Comparison of ENCODE assay signal across 10 cellular contexts in the genomic region with DNA sequence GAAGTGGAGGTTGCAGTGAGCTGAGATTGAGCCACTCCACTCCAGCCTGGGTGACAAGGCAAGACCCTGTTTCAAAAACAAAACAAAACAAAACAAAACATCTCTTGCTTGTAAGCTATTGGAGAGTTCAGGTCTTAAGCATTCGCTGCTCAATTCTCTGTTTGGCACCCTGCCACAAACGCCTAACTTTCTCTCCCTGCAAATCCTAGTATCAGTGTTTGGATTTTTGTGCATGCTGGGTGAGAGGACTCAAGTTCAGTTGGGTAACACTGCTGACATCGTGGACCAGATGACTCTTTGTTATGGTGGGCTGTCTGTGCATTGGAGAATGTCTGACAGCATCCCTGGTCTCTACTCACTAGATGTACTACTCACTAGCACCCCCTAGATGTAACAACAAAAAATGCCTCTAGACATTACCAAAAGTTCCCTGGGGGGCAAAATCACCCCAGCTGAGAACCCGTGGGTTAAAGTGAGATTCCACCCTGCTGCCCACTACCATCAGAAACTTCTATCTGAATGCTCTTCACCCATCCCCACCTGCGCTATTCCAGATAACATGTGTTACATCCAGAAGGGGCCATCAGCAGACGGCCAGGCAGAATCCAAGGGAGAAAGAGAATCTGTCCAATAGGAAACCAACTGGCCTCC. TPM values are rescaled to one million over a fixed set of nuclear protein-coding genes. Genes with fewer than 3 reads are reported as not detected.
DNase-seq lines count a peak whose midpoint lies in the region; ATAC-seq and TF ChIP-seq lines count a peak whose summit lies in the region.
"Had no signal": no experiment of that assay in that cellular context is flagged by ENCODE, and none has a peak within 500 bp of the region (broad histone marks: within the 10 kb centered on the region; RNA-seq: fewer than 3 reads in every experiment).

No MANE protein-coding gene starts in this region.

- H3K27me3 ChIP-seq in DND-41 (ENCODE audit: insufficient read depth, low read length, poor library complexity) (no peaks in the 10 kb centered on the region), H7 (ENCODE audit: control insufficient read depth, insufficient read depth, low read length) (no peaks in the 10 kb centered on the region; the same call in 1 of the 2 replicates)

- H2AFZ ChIP-seq in DND-41 (ENCODE audit: low read depth, low read length) = no peak overlapping the region

- H3K36me3 ChIP-seq in DND-41 (ENCODE audit: insufficient read depth, low read length) (no peaks in the 10 kb centered on the region), H7 (replicated peaks; ENCODE audit: control insufficient read depth, insufficient read depth, low read length) (no peaks in the 10 kb centered on the region)

- H3K79me2 ChIP-seq in DND-41 (ENCODE audit: insufficient read depth, low read length) = no peaks in the 10 kb centered on the region

- no peaks in the 10 kb centered on the region for H3K4me1 ChIP-seq in DND-41 (ENCODE audit: insufficient read depth, low read length)

- peak; percentile 46 for TF ChIP-seq CTCF in DND-41 (IDR thresholded peaks at IDR 0.05; ENCODE audit: borderline replicate concordance, extremely low read depth, low read length, poor library complexity, severe bottlenecking)

- no peak overlapping the region for H3K27ac ChIP-seq in DND-41 (ENCODE audit: low read length)

- no peak overlapping the region for H3K4me2 ChIP-seq in DND-41 (ENCODE audit: insufficient read depth, low read length)

- no peak for DNase-seq in DND-41
- peak; percentile 42 for DNase-seq in H7
- peak; percentile 22 for DNase-seq in SK-N-DZ (ENCODE audit: low spot score)
- peak; percentile 1 for DNase-seq in kidney glomerular epithelial cell (lab: John Stamatoyannopoulos, UW)
- no peak for DNase-seq in activated gamma-delta T cell (lab: John Stamatoyannopoulos, UW)
- no peak for DNase-seq in Ammon's horn (ENCODE audit: low spot score)
- DNase-seq: NCI-H524 treated with DMSO at 0.1 percent for 48 hours; stimulated activated CD4-positive, alpha-beta T cell treated with anti-CD3 and anti-CD28 coated beads, Interleukin-4, amount 100 ng/mL, for 24 hours had no signal

- H3K9me3 ChIP-seq in DND-41 (ENCODE audit: insufficient read depth, low read length, severe bottlenecking) = no peaks in the 10 kb centered on the region

- no peak overlapping the region for H3K9ac ChIP-seq in DND-41 (ENCODE audit: low read depth, low read length)

- peak; percentile 33; the same call in 1 of the 3 replicates for ATAC-seq in DND-41 (ENCODE audit: insufficient read depth, low read depth)
- no peak for ATAC-seq in GM21529 (IDR thresholded peaks at IDR 0.05; ENCODE audit: unreplicated experiment)
- ATAC-seq in GM18861 (IDR thresholded peaks at IDR 0.05; ENCODE audit: unreplicated experiment) = no peak

- H3K4me3 ChIP-seq in DND-41 (ENCODE audit: low read depth in 1 of 2, low read length in 2 of 2) (no peak overlapping the region), H7 (ENCODE audit: insufficient read depth, low read depth, low read length) (no peak overlapping the region)

- no peaks in the 10 kb centered on the region for H4K20me1 ChIP-seq in DND-41 (ENCODE audit: insufficient read depth, low read length)

RNA-seq across cellular contexts. Expression of a gene that starts 50.9 kb away (rescaled TPM):
- total RNA-seq in H7 (2014; rRNA removed; shearing (Covaris generic)) = 0.83 and 1.7 TPM in 2 replicates
- 4.7 and 6.2 TPM in 2 replicates for polyA plus RNA-seq in SK-N-DZ (2014; cell fraction: cytosol; rRNA removed)
- polyA plus RNA-seq in SK-N-DZ (2014; cell fraction: nucleus; rRNA removed) = 27.7 and 39.9 TPM in 2 replicates

Comparison
In these comparisons a context has a peak if more than half of its experiments do, and no peak if none do; other contexts are left out.
1. DNase-seq: peak in H7 (single experiment), SK-N-DZ (single experiment) and kidney glomerular epithelial cell (single experiment); none in DND-41 (single experiment), activated gamma-delta T cell (single experiment) and Ammon's horn (single experiment).